16 cellular contexts compared by ENCODE assay signal in genomic region chr5:9149988-9150387, GRCh38.
A peak's percentile ranks its signal among the peaks of the same experiment; 100 is the strongest.
DNase-seq lines count a peak whose midpoint lies in the region; ATAC-seq and TF ChIP-seq lines count a peak whose summit lies in the region.
"Had no signal": no experiment of that assay in that cellular context is flagged by ENCODE, and none has a peak within 500 bp of the region (broad histone marks: within the 10 kb centered on the region; RNA-seq: fewer than 3 reads in every experiment).

No MANE protein-coding gene starts in this region.

- no peak for TF ChIP-seq EP300 in sigmoid colon (IDR thresholded peaks at IDR 0.05)

- 79 to 80% methylated on average over 1 of the region's 1 CpG for WGBS in sigmoid colon, 2 donors

- H3K4me1 ChIP-seq in RWPE2 (ENCODE audit: insufficient read depth, poor library complexity, severe bottlenecking) = peaks cover 23% of the 10 kb centered on the region
- peaks cover 0 to 15% (median 10%) of the 10 kb centered on the region in 4 donors for H3K4me1 ChIP-seq in sigmoid colon
- H3K4me1 ChIP-seq: esophagus muscularis mucosa, transverse colon had no signal

- H3K4me3 ChIP-seq in RWPE2 (ENCODE audit: severe bottlenecking) (no peak overlapping the region), fibroblast of the aortic adventitia (ENCODE audit: low read depth, low read length) (no peak overlapping the region), sigmoid colon (no peak overlapping the region)
- H3K4me3 ChIP-seq: coronary artery, esophagus muscularis mucosa, transverse colon had no signal

- peak; percentile 95 for ATAC-seq in RWPE2 (ENCODE audit: low read depth)

- H3K9me3 ChIP-seq in RWPE2 (ENCODE audit: severe bottlenecking) = no peaks in the 10 kb centered on the region
- H3K9me3 ChIP-seq in sigmoid colon = no peaks in the 10 kb centered on the region
- H3K9me3 ChIP-seq: esophagus muscularis mucosa, transverse colon had no signal

- H3K36me3 ChIP-seq in RWPE2 (ENCODE audit: low read depth) = no peaks in the 10 kb centered on the region
- no peaks in the 10 kb centered on the region for H3K36me3 ChIP-seq in sigmoid colon
- H3K36me3 ChIP-seq: esophagus muscularis mucosa, transverse colon had no signal

- peak; percentile 90 for DNase-seq in A172 (ENCODE audit: low spot score)
- DNase-seq in H4 (ENCODE audit: low spot score) = peak; percentile 64
- peak; percentile 95 for DNase-seq in RWPE2 (ENCODE audit: low spot score)
- DNase-seq in fibroblast of the aortic adventitia (ENCODE audit: low read depth) = peak; percentile 53
- no peak for DNase-seq in nucleus accumbens (lab: John Stamatoyannopoulos, UW)
- DNase-seq in activated gamma-delta T cell treated with Interleukin-2 at 50 U/mL for 16 hours = no peak
- no peak for DNase-seq in stimulated activated naive CD4-positive, alpha-beta T cell treated with Interleukin-2 at 50 U/mL for 16 hours (lab: John Stamatoyannopoulos, UW)
- no peak for DNase-seq in sigmoid colon
- DNase-seq: activated naive CD8-positive, alpha-beta T cell treated with anti-CD3 and anti-CD28 coated beads for 36 hours; activated T-cell treated with anti-CD3 and anti-CD28 coated beads for 4 hours; midbrain; NCI-H2081; posterior cingulate gyrus; transverse colon had no signal

- H3K27ac ChIP-seq in RWPE2 (ENCODE audit: poor library complexity, severe bottlenecking) (peak overlapping the region; percentile 85), sigmoid colon (no peak overlapping the region)
- H3K27ac ChIP-seq: coronary artery, esophagus muscularis mucosa, transverse colon had no signal

- H3K27me3 ChIP-seq in RWPE2 (ENCODE audit: insufficient read depth, poor library complexity, severe bottlenecking) (no peaks in the 10 kb centered on the region), sigmoid colon (no peaks in the 10 kb centered on the region)
- H3K27me3 ChIP-seq: esophagus muscularis mucosa, transverse colon had no signal

- TF ChIP-seq CTCF in RWPE2 (IDR thresholded peaks at IDR 0.05; ENCODE audit: poor library complexity, severe bottlenecking) (no peak), fibroblast of the aortic adventitia (IDR thresholded peaks at IDR 0.05; ENCODE audit: insufficient read depth, low read length) (no peak), sigmoid colon (IDR thresholded peaks at IDR 0.05) (no peak)

- intact Hi-C loops in sigmoid colon (cut with DNase I) = no loop called here

- no peak for TF ChIP-seq POLR2A in sigmoid colon (IDR thresholded peaks at IDR 0.05)

Comparison
In these comparisons a context has a peak if more than half of its experiments do, and no peak if none do; other contexts are left out.
1. DNase-seq: peak in A172 (single experiment), H4 (single experiment), RWPE2 (single experiment) and fibroblast of the aortic adventitia (single experiment); none in nucleus accumbens (0 of 56), activated gamma-delta T cell treated with Interleukin-2 at 50 U/mL for 16 hours (single experiment), stimulated activated naive CD4-positive, alpha-beta T cell treated with Interleukin-2 at 50 U/mL for 16 hours (single experiment) and sigmoid colon (single experiment).